7 cellular contexts compared by ENCODE assay signal in the genomic region with DNA sequence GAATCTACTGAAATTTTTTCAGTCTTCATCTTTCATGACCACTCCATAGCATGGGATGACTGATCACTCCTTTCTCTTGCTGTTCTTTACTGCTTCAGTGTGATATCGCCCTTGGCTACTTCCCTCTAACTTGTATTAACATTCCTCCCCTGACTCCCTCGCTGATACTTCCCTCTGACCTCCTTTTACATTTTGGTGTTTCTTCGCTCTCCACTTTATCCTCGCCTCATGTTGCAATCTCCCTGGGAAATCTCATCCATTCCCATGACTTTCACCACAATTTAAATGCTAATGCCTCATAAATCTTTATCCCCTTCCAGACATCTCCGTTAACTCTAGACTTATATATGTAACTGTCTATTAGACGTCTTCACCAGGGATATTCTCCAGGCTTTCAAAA.
"Had no signal": no experiment of that assay in that cellular context is flagged by ENCODE, and none has a peak within 500 bp of the region (broad histone marks: within the 10 kb centered on the region; RNA-seq: fewer than 3 reads in every experiment).

No MANE protein-coding gene starts in this region.

- DNase-seq: GM23248, GOT3, H7, IMR-90, KG1 had no signal

- ATAC-seq: HCT116, K562 had no signal
